Comparison of ENCODE assay signal across 11 cellular contexts in the genomic region with DNA sequence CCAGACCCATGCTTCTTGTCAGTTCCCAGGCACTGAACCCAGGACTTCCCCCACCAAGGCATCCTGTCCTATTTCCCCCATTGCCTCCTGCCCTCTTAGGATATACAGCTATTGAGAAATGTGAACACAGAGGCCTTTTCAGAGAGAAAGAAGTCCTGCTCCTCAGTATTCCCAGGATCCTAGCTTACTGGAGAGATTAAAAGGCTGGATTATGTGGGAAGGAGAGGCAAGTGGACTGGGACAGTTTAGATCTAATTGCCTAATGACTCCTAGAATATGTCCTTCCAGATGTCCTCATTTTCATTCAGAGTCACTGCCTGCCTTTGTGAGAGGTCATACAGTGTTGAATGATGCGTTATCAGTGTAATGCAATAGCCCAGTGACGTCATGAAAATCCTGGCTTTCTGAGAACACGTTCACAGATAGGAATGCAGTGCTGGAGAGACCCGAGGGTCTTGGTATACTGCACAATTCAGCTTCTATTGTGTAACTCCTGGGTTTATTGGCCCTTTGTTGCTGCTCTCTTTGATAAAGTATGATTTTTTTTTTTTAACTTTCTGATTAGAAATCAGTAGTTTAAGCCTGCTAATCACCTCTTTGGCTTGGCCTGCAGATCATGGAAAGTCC. TPM values are rescaled to one million over a fixed set of nuclear protein-coding genes. Genes with fewer than 3 reads are reported as not detected.
DNase-seq lines count a peak whose midpoint lies in the region; ATAC-seq and TF ChIP-seq lines count a peak whose summit lies in the region.
"Had no signal": no experiment of that assay in that cellular context is flagged by ENCODE, and none has a peak within 500 bp of the region (broad histone marks: within the 10 kb centered on the region; RNA-seq: fewer than 3 reads in every experiment).

No MANE protein-coding gene starts in this region.

- no peak overlapping the region for H3K4me3 ChIP-seq in suprapubic skin
- H3K4me3 ChIP-seq: psoas muscle had no signal

- in situ Hi-C loops in SK-MEL-5 (cut with HindIII; ENCODE audit: low pct_unique_long_range_greater_than_20kb, low sequenced_read_pairs): no loop called here

- TF ChIP-seq POLR2A in suprapubic skin (IDR thresholded peaks at IDR 0.05): no peak

- H3K27ac ChIP-seq in suprapubic skin: peak overlapping the region; percentile 27
- H3K27ac ChIP-seq: psoas muscle had no signal

- no peak for ATAC-seq in GM18517 (IDR thresholded peaks at IDR 0.05; ENCODE audit: unreplicated experiment)
- ATAC-seq: psoas muscle had no signal

- H3K27me3 ChIP-seq in suprapubic skin: no peaks in the 10 kb centered on the region

- TF ChIP-seq CTCF in suprapubic skin (IDR thresholded peaks at IDR 0.05): no peak

- no peaks in the 10 kb centered on the region for H3K36me3 ChIP-seq in suprapubic skin

- WGBS in suprapubic skin: 30% methylated on average over 4 of the region's 4 CpGs

- no peaks in the 10 kb centered on the region for H3K9me3 ChIP-seq in suprapubic skin
- H3K9me3 ChIP-seq: psoas muscle had no signal

- TF ChIP-seq EP300 in suprapubic skin (IDR thresholded peaks at IDR 0.05): no peak

- DNase-seq in NOMO-1 treated with DMSO at 0.1 percent for 48 hours (lab: John Stamatoyannopoulos, UW; ENCODE audit: unreplicated experiment) (peak; percentile 5), NOMO-1 treated with dmso at 0.1 percent for 144 hours (lab: John Stamatoyannopoulos, UW; ENCODE audit: unreplicated experiment) (no peak), SK-MEL-5 (ENCODE audit: low read depth, low spot score) (peak; percentile 95), glomerular endothelial cell (ENCODE audit: extremely low read depth, low read depth, low spot score) (peak; percentile 29), suprapubic skin (ENCODE audit: low spot score in 2 of 2) (no peak), hypothalamus (lab: John Stamatoyannopoulos, UW) (no peak), NCI-H526 (lab: John Stamatoyannopoulos, UW) (no peak)
- DNase-seq: activated CD8-positive, alpha-beta memory T cell treated with anti-CD3 and anti-CD28 coated beads, Interleukin-2, amount 50 U/mL, for 48 hours; DND-41; psoas muscle had no signal

- H3K4me1 ChIP-seq in suprapubic skin: peaks cover 17% of the 10 kb centered on the region
- H3K4me1 ChIP-seq: psoas muscle had no signal

RNA-seq across cellular contexts. Expression of gene WWC1, which starts 26.2 kb away (rescaled TPM):
- 12.7 and 13.2 TPM in 2 replicates for total RNA-seq in SK-MEL-5 (2014; rRNA removed; shearing (Covaris generic))
- polyA plus RNA-seq in SK-MEL-5 (2015; cell fraction: cytosol; rRNA removed): 15.1 and 27.7 TPM in 2 replicates
- polyA plus RNA-seq in SK-MEL-5 (2015; cell fraction: nucleus; rRNA removed): 10.1 and 11.3 TPM in 2 replicates
- total RNA-seq in glomerular endothelial cell (2.9 and 8.5 TPM in 2 replicates), suprapubic skin (10 to 100 TPM; 28.3 to 38.3 (median 31.6) TPM)

Comparison
In these comparisons a context has a peak if more than half of its experiments do, and no peak if none do; other contexts are left out.
1. DNase-seq: peak in NOMO-1 treated with DMSO at 0.1 percent for 48 hours (single experiment), SK-MEL-5 (single experiment) and glomerular endothelial cell (single experiment); none in NOMO-1 treated with dmso at 0.1 percent for 144 hours (single experiment), suprapubic skin (0 of 2), hypothalamus (0 of 51) and NCI-H526 (0 of 2).